24 cellular contexts compared by ENCODE assay signal in the genomic region with DNA sequence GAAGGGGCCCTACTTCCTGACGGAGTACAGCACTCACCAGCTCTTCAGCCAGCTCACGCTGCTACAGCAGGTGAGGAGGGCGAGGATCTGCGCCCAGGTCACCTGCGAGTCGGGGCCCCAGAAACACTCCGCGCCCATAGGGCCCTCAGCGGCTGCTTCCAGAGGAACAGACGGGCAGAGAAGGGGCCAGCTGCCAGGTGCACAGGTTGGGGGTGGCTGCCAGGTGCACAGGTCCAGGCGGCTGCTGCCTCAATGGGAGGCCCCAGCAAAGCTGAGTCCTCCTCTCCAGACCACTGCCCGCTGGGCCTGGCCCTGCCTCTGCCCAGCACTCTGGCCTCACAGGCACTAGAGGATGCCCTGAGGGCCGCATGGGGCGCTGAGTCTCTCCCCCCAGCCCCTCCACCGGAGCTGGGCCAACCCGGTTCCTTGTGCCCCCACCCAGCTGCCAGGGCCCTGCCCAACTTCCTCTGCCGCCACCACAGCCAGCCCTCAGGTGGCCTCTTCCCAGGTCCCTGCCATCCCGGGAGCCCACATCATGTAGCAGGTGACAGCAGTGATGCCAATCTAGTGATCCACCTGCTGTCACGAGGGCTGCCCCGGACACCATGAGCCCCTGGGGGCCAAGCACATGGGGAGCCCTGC. TPM values are rescaled to one million over a fixed set of nuclear protein-coding genes. Genes with fewer than 3 reads are reported as not detected.
"Had no signal": no experiment of that assay in that cellular context is flagged by ENCODE, and none has a peak within 500 bp of the region (broad histone marks: within the 10 kb centered on the region; RNA-seq: fewer than 3 reads in every experiment).

No MANE protein-coding gene starts in this region.

- ATAC-seq: activated CD8-positive, alpha-beta memory T cell treated with anti-CD3 and anti-CD28 coated beads, Interleukin-2, amount 10 ng/mL, durations not matched to agents 7 days and 5 days; activated naive CD4-positive, alpha-beta T cell treated with anti-CD3 and anti-CD28 coated beads, Interleukin-2, amount 50 U/mL, for 72 hours; activated naive CD8-positive, alpha-beta T cell treated with anti-CD3 and anti-CD28 coated beads, Interleukin-2, amount 50 U/mL, for 24 hours; activated T-cell treated with anti-CD3 and anti-CD28 coated beads, Interleukin-2, amount 50 U/mL, for 4 hours; PC-3; T-cell had no signal

- H3K27ac ChIP-seq: SK-N-MC had no signal

- H3K4me3 ChIP-seq: SK-N-MC had no signal

- DNase-seq: activated B cell treated with CpG ODN at 0.5 μM for 24 hours; activated CD4-positive, alpha-beta T cell treated with anti-CD3 and anti-CD28 coated beads for 1 hour; activated CD4-positive, alpha-beta T cell treated with anti-CD3 and anti-CD28 coated beads, Interleukin-2, amount 10 ng/mL, durations not matched to agents 24 days and 14 days; activated CD4-positive, alpha-beta T cell treated with anti-CD3 and anti-CD28 coated beads, Interleukin-2, amount 50 U/mL, for 48 hours; activated CD8-positive, alpha-beta memory T cell treated with anti-CD3 and anti-CD28 coated beads, Interleukin-2, amount 10 ng/mL, durations not matched to agents 7 days and 5 days; activated effector memory CD4-positive, alpha-beta T cell treated with anti-CD3 and anti-CD28 coated beads, Interleukin-2, amount 50 U/mL, for 16 hours; activated naive CD4-positive, alpha-beta T cell treated with Interleukin-2 at 50 U/mL for 16 hours; activated naive CD8-positive, alpha-beta T cell treated with anti-CD3 and anti-CD28 coated beads, Interleukin-2, amount 50 U/mL, for 24 hours; activated T-cell treated with anti-CD3 and anti-CD28 coated beads, Interleukin-2, amount 50 U/mL, for 4 hours; amygdala; cerebellar nuclear complex; Kasumi-1; KBM-7; NCI-H1105 treated with DMSO at 0.1 percent for 48 hours; NCI-H1694; NCI-H2029; NCI-H2107; NCI-H510A treated with DMSO at 0.1 percent for 48 hours; PC-3; T-cell; T-helper 2 cell; T1000 had no signal

RNA-seq across cellular contexts. Expression of a gene that starts 17.0 kb away (rescaled TPM):
- total RNA-seq: activated B cell treated with CpG ODN at 0.5 μM for 24 hours; activated CD8-positive, alpha-beta memory T cell treated with anti-CD3 and anti-CD28 coated beads, Interleukin-2, amount 10 ng/mL, durations not matched to agents 7 days and 5 days; activated naive CD4-positive, alpha-beta T cell treated with anti-CD3 and anti-CD28 coated beads, Interleukin-2, amount 50 U/mL, for 72 hours; PC-3 had no signal

RNA-seq across cellular contexts. Expression of a gene that starts 24.7 kb away (rescaled TPM):
- total RNA-seq: activated CD4-positive, alpha-beta T cell treated with anti-CD3 and anti-CD28 coated beads, Interleukin-2, amount 10 ng/mL, durations not matched to agents 24 days and 14 days; activated naive CD4-positive, alpha-beta T cell treated with anti-CD3 and anti-CD28 coated beads, Interleukin-2, amount 50 U/mL, for 72 hours; activated T-cell treated with anti-CD3 and anti-CD28 coated beads, Interleukin-2, amount 50 U/mL, for 4 hours; PC-3 had no signal

RNA-seq across cellular contexts. Expression of a gene that starts 53.0 kb away (rescaled TPM):
- total RNA-seq: PC-3 had no signal
